In the genomic region with DNA sequence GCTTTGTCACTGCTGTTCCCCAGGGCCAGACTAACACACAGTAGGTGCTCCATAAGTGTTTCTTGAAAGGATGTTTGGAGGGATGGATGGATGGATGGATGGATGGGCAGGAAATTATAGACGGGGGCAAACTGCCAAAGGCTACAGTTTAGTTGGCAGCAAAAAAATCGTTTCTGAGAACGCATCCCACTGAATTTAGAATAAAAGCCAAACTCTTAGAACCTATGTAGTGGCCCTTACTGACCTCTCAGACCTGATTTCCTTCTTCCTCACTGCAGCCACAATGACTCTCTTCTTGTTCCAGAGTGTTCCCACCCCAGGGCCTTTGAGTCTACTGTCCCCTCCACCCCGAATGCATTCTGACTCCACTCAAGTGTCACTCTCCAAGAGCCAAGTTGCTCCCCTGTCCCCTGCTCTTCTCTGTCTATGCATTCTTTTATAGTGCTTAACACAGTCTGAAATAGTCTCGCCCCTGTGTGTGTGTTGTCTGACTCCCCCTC, we compare ENCODE assay signal across 8 cellular contexts. TPM values are rescaled to one million over a fixed set of nuclear protein-coding genes. Genes with fewer than 3 reads are reported as not detected.
DNase-seq lines count a peak whose midpoint lies in the region; ATAC-seq and TF ChIP-seq lines count a peak whose summit lies in the region.

No MANE protein-coding gene starts in this region.

- H3K27ac ChIP-seq in SU-DHL-6 (ENCODE audit: low read depth, low read length): no peak overlapping the region
- H3K27ac ChIP-seq in tibial nerve: no peak overlapping the region
- H3K27ac ChIP-seq in mammary epithelial cell (ENCODE audit: insufficient read depth, low read depth, low read length): no peak overlapping the region

- DNase-seq in activated T-cell treated with anti-CD3 and anti-CD28 coated beads, Interleukin-2, amount 50 U/mL, for 72 hours: no peak
- DNase-seq in activated T-cell treated with anti-CD3 and anti-CD28 coated beads for 4 hours (no peak), islet precursor cell (peak; percentile 23), tibial nerve (ENCODE audit: low spot score in 2 of 2) (no peak), globus pallidus (ENCODE audit: low spot score) (no peak), mammary epithelial cell (no peak), COLO829 (ENCODE audit: low spot score) (no peak)

- CTCF ChIA-PET in mammary epithelial cell (lab: Charles Lee; ENCODE audit: low non-redundant PET): no interaction called here

- H3K4me1 Mint-ChIP-seq in activated T-cell treated with anti-CD3 and anti-CD28 coated beads, Interleukin-2, amount 50 U/mL, for 72 hours (ENCODE audit: low read depth): peaks cover 5% of the 10 kb centered on the region

- no peak for TF ChIP-seq POLR2A in tibial nerve (IDR thresholded peaks at IDR 0.05)

- no TSS peak for BruUV-seq in mammary epithelial cell (replicated peaks; lab: Mats Ljungman, UMichigan)

- ATAC-seq in activated T-cell treated with anti-CD3 and anti-CD28 coated beads, Interleukin-2, amount 50 U/mL, for 72 hours (replicated peaks in 1 of 2): no peak

- H3K9ac ChIP-seq in SU-DHL-6 (ENCODE audit: low read length): no peak overlapping the region
- no peak overlapping the region for H3K9ac ChIP-seq in mammary epithelial cell (ENCODE audit: insufficient read depth, low read length)

- peaks cover 66% of the 10 kb centered on the region for H3K27me3 Mint-ChIP-seq in activated T-cell treated with anti-CD3 and anti-CD28 coated beads, Interleukin-2, amount 50 U/mL, for 72 hours (ENCODE audit: low read depth)

- intact Hi-C loops in mammary epithelial cell (cut with micrococcal nuclease): loop anchor here (2.0 to 5.0 kb wide), 2 partner anchors 71 to 271 kb away; no protein-coding TSS in a partner anchor

- H3K27ac Mint-ChIP-seq in activated T-cell treated with anti-CD3 and anti-CD28 coated beads, Interleukin-2, amount 50 U/mL, for 72 hours: no peak overlapping the region

- H3K4me2 ChIP-seq in SU-DHL-6 (ENCODE audit: low read depth, low read length, poor library complexity, severe bottlenecking): peak overlapping the region; percentile 27
- no peak overlapping the region for H3K4me2 ChIP-seq in mammary epithelial cell (ENCODE audit: insufficient read depth, low read depth, low read length)

- H3K36me3 ChIP-seq in SU-DHL-6 (ENCODE audit: low read length) (no peaks in the 10 kb centered on the region), tibial nerve (no peaks in the 10 kb centered on the region), mammary epithelial cell (ENCODE audit: insufficient read depth, low read length) (no peaks in the 10 kb centered on the region)

- H3K27me3 ChIP-seq in SU-DHL-6 (ENCODE audit: low read length): no peaks in the 10 kb centered on the region
- peaks cover 10 to 95% of the 10 kb centered on the region in 2 donors for H3K27me3 ChIP-seq in tibial nerve
- H3K27me3 ChIP-seq in mammary epithelial cell (ENCODE audit: insufficient read depth, low read length): peaks cover 16% of the 10 kb centered on the region

- H3K79me2 ChIP-seq in SU-DHL-6 (ENCODE audit: insufficient read depth, low read length): no peaks in the 10 kb centered on the region
- H3K79me2 ChIP-seq in mammary epithelial cell (ENCODE audit: insufficient read depth, low read length): no peaks in the 10 kb centered on the region

- 26 to 31% methylated on average over 5 of the region's 5 CpGs for WGBS in tibial nerve, 2 donors
- 7% methylated on average over 2 of the region's 5 CpGs for WGBS in mammary epithelial cell (ENCODE audit: low coverage, missing lambda C conversion rate)

- no peaks in the 10 kb centered on the region for H3K9me2 ChIP-seq in SU-DHL-6 (replicated peaks; ENCODE audit: insufficient read depth, low read length)

- H2AFZ ChIP-seq in SU-DHL-6 (ENCODE audit: low read depth, low read length, severe bottlenecking): no peak overlapping the region
- H2AFZ ChIP-seq in mammary epithelial cell (ENCODE audit: low read depth, low read length): no peak overlapping the region

- TF ChIP-seq CTCF in SU-DHL-6 (IDR thresholded peaks at IDR 0.05; ENCODE audit: insufficient read depth, low read length, poor library complexity, severe bottlenecking): peak; percentile 71
- TF ChIP-seq CTCF in tibial nerve (IDR thresholded peaks at IDR 0.05): no peak
- TF ChIP-seq CTCF in mammary epithelial cell (conservative IDR thresholded peaks at IDR 0.05 in 1 of 2, IDR thresholded peaks at IDR 0.05 in 1 of 2; ENCODE audit: extremely low read depth in 1 of 2, insufficient read depth in 1 of 2, low read depth in 1 of 2, low read length in 2 of 2): no peak

- no peaks in the 10 kb centered on the region for H3K36me3 Mint-ChIP-seq in activated T-cell treated with anti-CD3 and anti-CD28 coated beads, Interleukin-2, amount 50 U/mL, for 72 hours (ENCODE audit: insufficient read depth in 2 of 2)

- dilution Hi-C loops in mammary epithelial cell (cut with HindIII; ENCODE audit: low sequenced_read_pairs): no loop called here

- no peaks in the 10 kb centered on the region for H3F3A ChIP-seq in SU-DHL-6 (ENCODE audit: insufficient read depth)

- peak overlapping the region; percentile 30 to 57 for H3K4me3 Mint-ChIP-seq in activated T-cell treated with anti-CD3 and anti-CD28 coated beads, Interleukin-2, amount 50 U/mL, for 72 hours

- H3K4me1 ChIP-seq in tibial nerve (peaks cover 0 to 22% (median 9%) of the 10 kb centered on the region in 4 donors), mammary epithelial cell (ENCODE audit: insufficient read depth, low read length) (peaks cover 6% of the 10 kb centered on the region)

- H4K20me1 ChIP-seq in SU-DHL-6 (ENCODE audit: low read depth, low read length): no peaks in the 10 kb centered on the region
- no peaks in the 10 kb centered on the region for H4K20me1 ChIP-seq in mammary epithelial cell (ENCODE audit: insufficient read depth, low read length)

- in situ Hi-C loops in mammary epithelial cell (cut with MboI; ENCODE audit: low sequenced_read_pairs in 2 of 2): no loop called here

- no peaks in the 10 kb centered on the region for H3K9me3 Mint-ChIP-seq in activated T-cell treated with anti-CD3 and anti-CD28 coated beads, Interleukin-2, amount 50 U/mL, for 72 hours

- H3K4me3 ChIP-seq in SU-DHL-6 (ENCODE audit: insufficient read depth, low read length, poor library complexity, severe bottlenecking): no peak overlapping the region
- H3K4me3 ChIP-seq in tibial nerve: peak overlapping the region in 3 of 4 donors; percentile 41 to 54 (median 49)
- peak overlapping the region in 1 of 3 experiments; percentile 60 for H3K4me3 ChIP-seq in mammary epithelial cell (replicated peaks in 1 of 3; ENCODE audit: insufficient read depth in 1 of 3, low read depth in 2 of 3, low read length in 3 of 3)

- TF ChIP-seq EP300 in tibial nerve (IDR thresholded peaks at IDR 0.05): no peak

- no peaks in the 10 kb centered on the region for H3K9me3 ChIP-seq in SU-DHL-6 (ENCODE audit: insufficient read depth, low read length)
- H3K9me3 ChIP-seq in tibial nerve: no peaks in the 10 kb centered on the region
- H3K9me3 ChIP-seq in mammary epithelial cell (replicated peaks; ENCODE audit: insufficient read depth, low read length): no peaks in the 10 kb centered on the region

RNA-seq across cellular contexts. Expression of a gene that starts 5.2 kb away (rescaled TPM):
- total RNA-seq in activated T-cell treated with anti-CD3 and anti-CD28 coated beads, Interleukin-2, amount 50 U/mL, for 72 hours: 1 to 10 TPM; 2.9 to 4.1 TPM
- 10 to 100 TPM in 3 of 4 donors, 1 to 10 TPM in 1; 8.1 to 24.7 (median 15.9) TPM for total RNA-seq in tibial nerve
- total RNA-seq in mammary epithelial cell: not detected
- 0.10 TPM for polyA plus RNA-seq in mammary epithelial cell
- not detected for polyA minus RNA-seq in mammary epithelial cell

RNA-seq across cellular contexts. Expression of a gene that starts 31.5 kb away (rescaled TPM):
- not detected for total RNA-seq in activated T-cell treated with anti-CD3 and anti-CD28 coated beads, Interleukin-2, amount 50 U/mL, for 72 hours
- total RNA-seq in tibial nerve (not detected), mammary epithelial cell (not detected)
- not detected for polyA plus RNA-seq in mammary epithelial cell
- not detected for polyA minus RNA-seq in mammary epithelial cell
